Comparison of ENCODE assay signal across 8 cellular contexts in the genomic region with DNA sequence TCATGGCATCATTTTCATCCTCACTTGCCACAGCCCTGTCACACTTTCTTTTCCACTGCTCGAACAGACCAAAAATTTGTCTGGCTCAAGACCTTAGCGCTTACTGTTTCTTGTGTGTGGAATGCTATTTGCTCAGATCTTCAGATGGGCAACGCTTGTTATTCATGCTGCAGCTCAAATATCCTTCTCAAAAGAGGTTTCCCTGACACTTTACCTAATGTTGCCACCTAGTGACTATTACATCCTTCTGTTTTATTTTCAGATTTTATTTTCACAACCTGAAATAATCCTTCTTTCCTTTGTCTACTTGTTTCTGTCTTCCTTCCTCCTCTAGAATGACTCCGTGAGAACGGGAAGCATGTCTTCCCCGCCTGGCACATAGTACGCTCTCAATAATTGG. TPM values are rescaled to one million over a fixed set of nuclear protein-coding genes. Genes with fewer than 3 reads are reported as not detected.
DNase-seq lines count a peak whose midpoint lies in the region; ATAC-seq and TF ChIP-seq lines count a peak whose summit lies in the region.

No MANE protein-coding gene starts in this region.

- intact Hi-C loops in OCI-LY7 (cut with micrococcal nuclease; ENCODE audit: unreplicated experiment) (no loop called here), vagina (cut with DNase I) (no loop called here)

- H3K4me2 ChIP-seq in OCI-LY7 (ENCODE audit: low read length) (0 out of 2 replicates have a peak overlapping the region, but pooled peaks have one; percentile 9), fibroblast of lung (ENCODE audit: extremely low read depth, insufficient read depth, low read length) (no peak overlapping the region)

- H3K27ac ChIP-seq in OCI-LY7 (ENCODE audit: low read depth, low read length, poor library complexity, severe bottlenecking): no peak overlapping the region
- H3K27ac ChIP-seq in fibroblast of lung (ENCODE audit: insufficient read depth, low read length): no peak overlapping the region
- no peak overlapping the region for H3K27ac ChIP-seq in vagina

- CTCF ChIA-PET in OCI-LY7 (lab: Charles Lee; ENCODE audit: unreplicated experiment): interaction anchor here (0.5 to 1.0 kb wide), 2 partner anchors 23 to 438 kb away, joined by 3 to 4 read pairs; no protein-coding TSS in a partner anchor

- H4K20me1 ChIP-seq in OCI-LY7 (ENCODE audit: insufficient read depth, low read length) (peaks cover 26% of the 10 kb centered on the region), fibroblast of lung (ENCODE audit: control insufficient read depth, extremely low read depth, insufficient read depth, low read length) (no peaks in the 10 kb centered on the region)

- TF ChIP-seq CTCF in GM10266 (IDR thresholded peaks at IDR 0.05; ENCODE audit: control insufficient read depth, insufficient read depth, low read depth, missing control alignments) (peak; percentile 29), OCI-LY7 (conservative IDR thresholded peaks at IDR 0.05; ENCODE audit: low read length) (peak; percentile 73), fibroblast of lung (conservative IDR thresholded peaks at IDR 0.05 in 1 of 2, IDR thresholded peaks at IDR 0.05 in 1 of 2; ENCODE audit: low read depth in 1 of 2, low read length in 2 of 2) (peak in 1 of 2 donors; percentile 29), vagina (IDR thresholded peaks at IDR 0.05) (no peak)

- no peak overlapping the region for H3K9ac ChIP-seq in fibroblast of lung (ENCODE audit: insufficient read depth, low read length)

- H3K36me3 ChIP-seq in OCI-LY7 (ENCODE audit: insufficient read depth, low read length): no peaks in the 10 kb centered on the region
- H3K36me3 ChIP-seq in fibroblast of lung (ENCODE audit: control insufficient read depth, insufficient read depth, low read length): no peaks in the 10 kb centered on the region
- H3K36me3 ChIP-seq in vagina: no peaks in the 10 kb centered on the region

- H2AFZ ChIP-seq in OCI-LY7 (ENCODE audit: low read length) (no peak overlapping the region), fibroblast of lung (ENCODE audit: low read length) (no peak overlapping the region)

- ATAC-seq in HG03460 (IDR thresholded peaks at IDR 0.05; ENCODE audit: unreplicated experiment) (no peak), GM21723 (IDR thresholded peaks at IDR 0.05; ENCODE audit: unreplicated experiment) (no peak)

- H3K79me2 ChIP-seq in OCI-LY7 (ENCODE audit: insufficient read depth, low read depth, low read length) (peaks cover 78% of the 10 kb centered on the region), fibroblast of lung (ENCODE audit: control insufficient read depth, insufficient read depth, low read length) (peaks cover 37% of the 10 kb centered on the region)

- DNase-seq in AG20443 (ENCODE audit: low spot score): peak; percentile 51
- DNase-seq in GM10266 (ENCODE audit: extremely low spot score): peak; percentile 40
- DNase-seq in OCI-LY7 (ENCODE audit: low spot score): peak; percentile 43
- DNase-seq in fibroblast of lung (ENCODE audit: low read depth in 2 of 2): peak; percentile 58 to 71
- no peak for DNase-seq in vagina (ENCODE audit: extremely low spot score in 2 of 2)
- DNase-seq in SKM-1 (lab: John Stamatoyannopoulos, UW; ENCODE audit: unreplicated experiment): no peak

- no peak for TF ChIP-seq POLR2A in vagina (IDR thresholded peaks at IDR 0.05)

- H3K9me3 ChIP-seq in OCI-LY7 (ENCODE audit: low read length): no peaks in the 10 kb centered on the region
- H3K9me3 ChIP-seq in fibroblast of lung (ENCODE audit: control insufficient read depth, insufficient read depth, low read depth, low read length): no peaks in the 10 kb centered on the region
- H3K9me3 ChIP-seq in vagina: no peaks in the 10 kb centered on the region

- H3K4me3 ChIP-seq in OCI-LY7 (ENCODE audit: low read depth, low read length, poor library complexity, severe bottlenecking) (no peak overlapping the region), fibroblast of lung (replicated peaks in 1 of 4; ENCODE audit: control extremely low read depth in 1 of 4, insufficient read depth in 1 of 4, low read depth in 3 of 4, low read length in 4 of 4) (no peak overlapping the region), vagina (no peak overlapping the region)

- BruUV-seq in OCI-LY7 (replicated peaks; lab: Mats Ljungman, UMichigan): no TSS peak

- POLR2A ChIA-PET in OCI-LY7 (lab: Charles Lee): interaction anchor here (0.6 to 1.4 kb wide), 3 partner anchors 16 to 1761 kb away, joined by 3 to 6 read pairs (median 4); a partner anchor contains a TSS

- peaks cover 29% of the 10 kb centered on the region for H3K4me1 ChIP-seq in OCI-LY7 (ENCODE audit: insufficient read depth, low read length, poor library complexity, severe bottlenecking)
- no peaks in the 10 kb centered on the region for H3K4me1 ChIP-seq in fibroblast of lung (ENCODE audit: control insufficient read depth, extremely low read depth, insufficient read depth, low read length)
- peaks cover 87% of the 10 kb centered on the region for H3K4me1 ChIP-seq in vagina

- H3K9me2 ChIP-seq in OCI-LY7 (ENCODE audit: insufficient read depth, low read length): no peaks in the 10 kb centered on the region

- H3K27me3 ChIP-seq in fibroblast of lung (ENCODE audit: control insufficient read depth, insufficient read depth, low read length): no peaks in the 10 kb centered on the region
- H3K27me3 ChIP-seq in vagina: no peaks in the 10 kb centered on the region

RNA-seq across cellular contexts. Expression of a gene that starts 5.6 kb away (rescaled TPM):
- total RNA-seq in OCI-LY7 (2014; rRNA removed; shearing (Covaris generic)): 14.2 and 19.8 TPM in 2 replicates
- total RNA-seq in OCI-LY7 (2022) (16.6 and 17.4 TPM in 2 replicates), fibroblast of lung (16.3 and 18.5 TPM in 2 replicates), vagina (11.5 TPM)
- 12.6 and 13.4 TPM in 2 replicates for polyA plus RNA-seq in fibroblast of lung
- 9.2 and 10.7 TPM in 2 replicates for polyA plus RNA-seq in fibroblast of lung (2012)
- polyA minus RNA-seq in fibroblast of lung (ENCODE audit: low replicate concordance): 0.90 and 2.0 TPM in 2 replicates

Comparison
In these comparisons a context has a peak if more than half of its experiments do, and no peak if none do; other contexts are left out.
1. DNase-seq: peak in AG20443 (single experiment), GM10266 (single experiment), OCI-LY7 (single experiment) and fibroblast of lung (2 of 2); none in vagina (0 of 2) and SKM-1 (single experiment).
2. CTCF ChIP-seq: peak in GM10266 (single experiment) and OCI-LY7 (single experiment); none in vagina (0 of 3).